Comparison of ENCODE assay signal across 22 cellular contexts in genomic region chr10:28274475-28274874, GRCh38. TPM values are rescaled to one million over a fixed set of nuclear protein-coding genes. Genes with fewer than 3 reads are reported as not detected.
A peak's percentile ranks its signal among the peaks of the same experiment; 100 is the strongest.
DNase-seq lines count a peak whose midpoint lies in the region; ATAC-seq and TF ChIP-seq lines count a peak whose summit lies in the region.
"Had no signal": no experiment of that assay in that cellular context is flagged by ENCODE, and none has a peak within 500 bp of the region (broad histone marks: within the 10 kb centered on the region; RNA-seq: fewer than 3 reads in every experiment).

No MANE protein-coding gene starts in this region.

- no peaks in the 10 kb centered on the region for H3K27me3 ChIP-seq in naive thymus-derived CD4-positive, alpha-beta T cell (ENCODE audit: control insufficient read depth in 2 of 2, insufficient read depth in 2 of 2, low read length in 2 of 2)
- H3K27me3 ChIP-seq in tibial artery, result no peaks in the 10 kb centered on the region
- H3K27me3 ChIP-seq: BE2C had no signal

- POLR2A ChIA-PET in naive thymus-derived CD4-positive, alpha-beta T cell (lab: Charles Lee), result interaction anchor here (1.6 kb wide), 1 partner anchor 29 kb away, joined by 5 read pairs; the partner anchor contains the start of gene MPP7

- H3K4me1 Mint-ChIP-seq in activated naive CD4-positive, alpha-beta T cell treated with anti-CD3 and anti-CD28 coated beads, Interleukin-2, amount 50 U/mL, for 24 hours, result peaks cover 54% of the 10 kb centered on the region
- peaks cover 0 to 73% (median 56%) of the 10 kb centered on the region in 7 donors for H3K4me1 Mint-ChIP-seq in naive thymus-derived CD4-positive, alpha-beta T cell
- peaks cover 62% of the 10 kb centered on the region for H3K4me1 Mint-ChIP-seq in chondrocyte (ENCODE audit: low read depth)

- no peak for DNase-seq in activated naive CD4-positive, alpha-beta T cell treated with anti-CD3 and anti-CD28 coated beads, Interleukin-2, amount 50 U/mL, for 16 hours
- DNase-seq in naive thymus-derived CD4-positive, alpha-beta T cell, result no peak
- DNase-seq in tibial artery, result no peak
- DNase-seq in chondrocyte (ENCODE audit: low spot score), result no peak
- no peak for DNase-seq in NCI-H2171 (lab: John Stamatoyannopoulos, UW)
- DNase-seq in activated CD4-positive, CD25-positive, alpha-beta regulatory T cell (lab: John Stamatoyannopoulos, UW), result no peak
- DNase-seq: 8988T; ACHN; AML-193; BE2C; C1 segment of cervical spinal cord; Calu3; CD4-positive, alpha-beta memory T cell; COR-L47; DMS53; DMS79 treated with DMSO at 0.1 percent for 48 hours; GM23248; H7; HCEC 1CT had no signal

- no peaks in the 10 kb centered on the region for H3K9me3 ChIP-seq in naive thymus-derived CD4-positive, alpha-beta T cell (ENCODE audit: control insufficient read depth in 2 of 3, low read length in 3 of 3)
- no peaks in the 10 kb centered on the region for H3K9me3 ChIP-seq in tibial artery
- H3K9me3 ChIP-seq: A549, BE2C had no signal

- TF ChIP-seq CTCF in VCaP (conservative IDR thresholded peaks at IDR 0.05) (no peak), tibial artery (IDR thresholded peaks at IDR 0.05) (no peak), chondrocyte (IDR thresholded peaks at IDR 0.05) (no peak)

- no peaks in the 10 kb centered on the region for H3K27me3 Mint-ChIP-seq in activated naive CD4-positive, alpha-beta T cell treated with anti-CD3 and anti-CD28 coated beads, Interleukin-2, amount 50 U/mL, for 24 hours
- no peaks in the 10 kb centered on the region for H3K27me3 Mint-ChIP-seq in naive thymus-derived CD4-positive, alpha-beta T cell
- no peaks in the 10 kb centered on the region for H3K27me3 Mint-ChIP-seq in chondrocyte (ENCODE audit: low read depth)
- H3K27me3 Mint-ChIP-seq: CD4-positive, alpha-beta memory T cell had no signal

- H3K4me1 ChIP-seq in naive thymus-derived CD4-positive, alpha-beta T cell (ENCODE audit: control insufficient read depth in 2 of 2, insufficient read depth in 2 of 2, low read length in 2 of 2), result peaks cover 0 to 8% of the 10 kb centered on the region in 2 donors
- H3K4me1 ChIP-seq in tibial artery, result peaks cover 0 to 67% (median 14%) of the 10 kb centered on the region in 4 donors
- H3K4me1 ChIP-seq: A549, BE2C had no signal

- H3K27ac Mint-ChIP-seq in activated naive CD4-positive, alpha-beta T cell treated with anti-CD3 and anti-CD28 coated beads, Interleukin-2, amount 50 U/mL, for 24 hours, result peak overlapping the region; percentile 20
- peak overlapping the region in 6 of 9 donors; percentile 0 to 66 (median 30) for H3K27ac Mint-ChIP-seq in naive thymus-derived CD4-positive, alpha-beta T cell
- no peak overlapping the region for H3K27ac Mint-ChIP-seq in chondrocyte (ENCODE audit: unreplicated experiment)

- intact Hi-C loops in naive thymus-derived CD4-positive, alpha-beta T cell (cut with micrococcal nuclease), result no loop called here
- intact Hi-C loops in tibial artery (cut with DNase I; ENCODE audit: low total_unique reads), result no loop called here

- H3K4me3 Mint-ChIP-seq in activated naive CD4-positive, alpha-beta T cell treated with anti-CD3 and anti-CD28 coated beads, Interleukin-2, amount 50 U/mL, for 24 hours, result peak overlapping the region; percentile 26
- peak overlapping the region in 3 of 10 donors; percentile 6 to 44 (median 8) for H3K4me3 Mint-ChIP-seq in naive thymus-derived CD4-positive, alpha-beta T cell
- no peak overlapping the region for H3K4me3 Mint-ChIP-seq in chondrocyte (ENCODE audit: unreplicated experiment)
- H3K4me3 Mint-ChIP-seq: CD4-positive, alpha-beta memory T cell had no signal

- H3K36me3 Mint-ChIP-seq in activated naive CD4-positive, alpha-beta T cell treated with anti-CD3 and anti-CD28 coated beads, Interleukin-2, amount 50 U/mL, for 24 hours, result peaks cover 5% of the 10 kb centered on the region
- peaks cover 0 to 22% (median 6%) of the 10 kb centered on the region in 5 donors for H3K36me3 Mint-ChIP-seq in naive thymus-derived CD4-positive, alpha-beta T cell
- H3K36me3 Mint-ChIP-seq in chondrocyte (ENCODE audit: low read depth), result no peaks in the 10 kb centered on the region

- no peaks in the 10 kb centered on the region for H3K36me3 ChIP-seq in naive thymus-derived CD4-positive, alpha-beta T cell (ENCODE audit: control insufficient read depth in 2 of 3, insufficient read depth in 3 of 3, low read length in 3 of 3)
- H3K36me3 ChIP-seq in tibial artery, result no peaks in the 10 kb centered on the region
- H3K36me3 ChIP-seq: BE2C had no signal

- H3K9me3 Mint-ChIP-seq in activated naive CD4-positive, alpha-beta T cell treated with anti-CD3 and anti-CD28 coated beads, Interleukin-2, amount 50 U/mL, for 24 hours, result no peaks in the 10 kb centered on the region
- peaks cover 0 to 1% (median 0%) of the 10 kb centered on the region in 11 donors for H3K9me3 Mint-ChIP-seq in naive thymus-derived CD4-positive, alpha-beta T cell
- H3K9me3 Mint-ChIP-seq in chondrocyte (ENCODE audit: low read depth), result no peaks in the 10 kb centered on the region
- H3K9me3 Mint-ChIP-seq: CD4-positive, alpha-beta memory T cell had no signal

- H3K4me3 ChIP-seq in naive thymus-derived CD4-positive, alpha-beta T cell (ENCODE audit: low read length), result no peak overlapping the region
- H3K4me3 ChIP-seq in tibial artery, result no peak overlapping the region
- H3K4me3 ChIP-seq: A549, GM23248 had no signal

- CTCF ChIA-PET in naive thymus-derived CD4-positive, alpha-beta T cell (lab: Charles Lee), result interaction anchor here (0.6 kb wide), 2 partner anchors 82 to 470 kb away, joined by 3 to 5 read pairs; no protein-coding TSS in a partner anchor

- H3K27ac ChIP-seq in VCaP, result peak overlapping the region; percentile 29
- no peak overlapping the region for H3K27ac ChIP-seq in naive thymus-derived CD4-positive, alpha-beta T cell (ENCODE audit: low read depth, low read length)
- peak overlapping the region; percentile 48 to 58 for H3K27ac ChIP-seq in tibial artery
- H3K27ac ChIP-seq: A549, GM23248 had no signal

- ATAC-seq in naive thymus-derived CD4-positive, alpha-beta T cell, result no peak
- ATAC-seq: A549 had no signal

RNA-seq across cellular contexts. Expression of gene MPP7, which starts 28.4 kb away (rescaled TPM):
- 10 to 100 TPM in 4 of 5 experiments, 1 to 10 TPM in 1; 9.7 to 44.7 (median 36.1) TPM for total RNA-seq in naive thymus-derived CD4-positive, alpha-beta T cell
- 10 to 100 TPM; 43.3 to 46.8 TPM for polyA plus RNA-seq in naive thymus-derived CD4-positive, alpha-beta T cell
- total RNA-seq in chondrocyte, result 20.1 to 21.7 TPM (median 21.0 TPM) in 3 replicates
